In genomic region chr18:5239447-5239846, GRCh38 we compare ENCODE assay signal across 1 cellular context.
TF ChIP-seq lines count a peak whose summit lies in the region.

No MANE protein-coding gene starts in this region.

TF ChIP-seq in liver, 16 proteins besides CTCF, POLR2A, EP300 and RAD21 (continued from another document):
- no peak for TF ChIP-seq ATF3 (IDR thresholded peaks at IDR 0.05)
TF ChIP-seq in liver: peak in this region for 0.
